9 cellular contexts compared by ENCODE assay signal in the genomic region with DNA sequence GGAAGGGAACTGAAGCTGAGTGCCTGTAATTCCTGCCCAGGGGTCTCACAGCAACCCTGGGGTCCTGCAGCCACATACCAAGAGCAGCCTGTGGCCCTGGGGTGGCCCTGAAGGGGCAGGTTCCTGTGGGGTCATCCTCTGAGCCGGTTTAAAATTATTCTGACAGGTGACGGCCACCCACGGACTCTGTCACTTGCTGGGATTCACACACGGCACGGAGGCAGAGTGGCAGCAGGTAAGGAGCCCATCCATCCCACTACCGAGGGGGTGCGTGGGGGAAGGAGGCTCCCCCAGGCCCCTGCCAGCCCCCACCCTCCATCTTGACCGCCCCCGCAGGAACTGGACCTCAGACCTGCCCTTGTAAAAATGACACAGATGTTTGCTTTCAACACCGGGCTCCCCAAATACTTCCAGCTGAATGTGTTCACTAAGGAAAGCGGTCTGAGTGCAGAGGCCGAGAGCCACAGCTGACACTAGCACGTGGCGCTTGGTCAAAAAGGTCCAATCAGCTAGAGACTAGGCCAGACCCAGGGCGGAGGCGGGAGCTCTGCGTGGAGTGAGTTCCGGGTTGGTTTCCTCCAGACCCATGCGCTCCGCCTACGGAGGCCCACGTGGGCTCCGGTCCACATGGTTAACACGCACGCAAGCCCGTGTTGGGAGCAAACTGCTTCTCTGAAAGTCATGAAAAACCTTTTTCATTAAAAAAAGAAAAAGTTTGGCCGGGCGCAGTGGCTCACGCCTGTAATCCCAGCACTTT. TPM values are rescaled to one million over a fixed set of nuclear protein-coding genes. Genes with fewer than 3 reads are reported as not detected.
DNase-seq lines count a peak whose midpoint lies in the region; ATAC-seq and FAIRE-seq lines count a peak whose summit lies in the region.
"Had no signal": no experiment of that assay in that cellular context is flagged by ENCODE, and none has a peak within 500 bp of the region (broad histone marks: within the 10 kb centered on the region; RNA-seq: fewer than 3 reads in every experiment).

No MANE protein-coding gene starts in this region.

- peak overlapping the region; percentile 76 for H3K27ac Mint-ChIP-seq in activated CD8-positive, alpha-beta memory T cell treated with anti-CD3 and anti-CD28 coated beads, Interleukin-2, amount 10 ng/mL, durations not matched to agents 7 days and 5 days

- peaks cover 31% of the 10 kb centered on the region for H3K36me3 Mint-ChIP-seq in activated CD8-positive, alpha-beta memory T cell treated with anti-CD3 and anti-CD28 coated beads, Interleukin-2, amount 10 ng/mL, durations not matched to agents 7 days and 5 days

- H3K4me3 Mint-ChIP-seq in activated CD8-positive, alpha-beta memory T cell treated with anti-CD3 and anti-CD28 coated beads, Interleukin-2, amount 10 ng/mL, durations not matched to agents 7 days and 5 days = peak overlapping the region; percentile 58

- H3K9me3 ChIP-seq in HUES48 (ENCODE audit: control insufficient read depth, insufficient read depth, low read length) = no peaks in the 10 kb centered on the region

- peaks cover 5% of the 10 kb centered on the region; the same call in 1 of the 2 replicates for H3K4me1 ChIP-seq in HUES48 (ENCODE audit: control insufficient read depth, insufficient read depth, low read length)

- H3K27me3 ChIP-seq in HUES48 (ENCODE audit: control insufficient read depth, insufficient read depth, low read length) = peaks cover 6% of the 10 kb centered on the region; the same call in 1 of the 2 replicates

- no peak overlapping the region for H3K9ac ChIP-seq in HUES48 (ENCODE audit: low read depth, low read length)

- no peak overlapping the region for H3K4me3 ChIP-seq in HUES48 (ENCODE audit: low read depth, low read length)
- H3K4me3 ChIP-seq: cardiac muscle cell had no signal

- peaks cover 21% of the 10 kb centered on the region for H3K36me3 ChIP-seq in HUES48 (ENCODE audit: control insufficient read depth, insufficient read depth, low read length)
- H3K36me3 ChIP-seq: cardiac muscle cell had no signal

- no peak for FAIRE-seq in frontal cortex (lab: Jason Lieb, UNC)

- no peaks in the 10 kb centered on the region for H3K27me3 Mint-ChIP-seq in activated CD8-positive, alpha-beta memory T cell treated with anti-CD3 and anti-CD28 coated beads, Interleukin-2, amount 10 ng/mL, durations not matched to agents 7 days and 5 days

- H3K27ac ChIP-seq in HUES48 (ENCODE audit: low read depth, low read length) = peak overlapping the region; percentile 28
- H3K27ac ChIP-seq: cardiac muscle cell had no signal

- DNase-seq in Ammon's horn (ENCODE audit: low spot score) (peak; percentile 36), frontal cortex (ENCODE audit: low spot score in 2 of 2) (peak; percentile 46 to 76), retina (peak; percentile 48)
- peak; percentile 84 for DNase-seq in activated CD8-positive, alpha-beta memory T cell treated with anti-CD3 and anti-CD28 coated beads, Interleukin-2, amount 10 ng/mL, durations not matched to agents 7 days and 5 days

- H3K9me3 Mint-ChIP-seq in activated CD8-positive, alpha-beta memory T cell treated with anti-CD3 and anti-CD28 coated beads, Interleukin-2, amount 10 ng/mL, durations not matched to agents 7 days and 5 days (ENCODE audit: low read depth) = no peaks in the 10 kb centered on the region

- CTCF ChIA-PET in activated CD8-positive, alpha-beta memory T cell treated with anti-CD3 and anti-CD28 coated beads, Interleukin-2, amount 10 ng/mL, durations not matched to agents 7 days and 5 days (lab: Charles Lee) = no interaction called here

- ATAC-seq in activated CD8-positive, alpha-beta memory T cell treated with anti-CD3 and anti-CD28 coated beads, Interleukin-2, amount 10 ng/mL, durations not matched to agents 7 days and 5 days = peak; percentile 90
- no peak for ATAC-seq in HG03469 (IDR thresholded peaks at IDR 0.05; ENCODE audit: unreplicated experiment)
- no peak for ATAC-seq in GM19395 (IDR thresholded peaks at IDR 0.05; ENCODE audit: unreplicated experiment)
- ATAC-seq in GM21619 (IDR thresholded peaks at IDR 0.05; ENCODE audit: unreplicated experiment) = no peak

- peaks cover 20% of the 10 kb centered on the region for H3K4me1 Mint-ChIP-seq in activated CD8-positive, alpha-beta memory T cell treated with anti-CD3 and anti-CD28 coated beads, Interleukin-2, amount 10 ng/mL, durations not matched to agents 7 days and 5 days

RNA-seq across cellular contexts. Expression of a gene that starts 10.0 kb away (rescaled TPM):
- 1 to 10 TPM; 6.9 to 9.1 TPM for total RNA-seq in activated CD8-positive, alpha-beta memory T cell treated with anti-CD3 and anti-CD28 coated beads, Interleukin-2, amount 10 ng/mL, durations not matched to agents 7 days and 5 days
- total RNA-seq in frontal cortex = 13.0 TPM

RNA-seq across cellular contexts. Expression of a gene that starts 10.8 kb away (rescaled TPM):
- 100 to 1,000 TPM; 134 to 139 TPM for total RNA-seq in activated CD8-positive, alpha-beta memory T cell treated with anti-CD3 and anti-CD28 coated beads, Interleukin-2, amount 10 ng/mL, durations not matched to agents 7 days and 5 days
- total RNA-seq in frontal cortex = 67.7 TPM

RNA-seq across cellular contexts. Expression of a gene that starts 27.5 kb away (rescaled TPM):
- 10 to 100 TPM; 48.4 to 82.1 TPM for total RNA-seq in activated CD8-positive, alpha-beta memory T cell treated with anti-CD3 and anti-CD28 coated beads, Interleukin-2, amount 10 ng/mL, durations not matched to agents 7 days and 5 days
- total RNA-seq in frontal cortex = 3.7 TPM

RNA-seq across cellular contexts. Expression of a gene that starts 27.8 kb away (rescaled TPM):
- 100 to 1,000 TPM in 1 of 2 experiments, 10 to 100 TPM in 1; 89.7 to 104 TPM for total RNA-seq in activated CD8-positive, alpha-beta memory T cell treated with anti-CD3 and anti-CD28 coated beads, Interleukin-2, amount 10 ng/mL, durations not matched to agents 7 days and 5 days
- 15.5 TPM for total RNA-seq in frontal cortex

Comparison
In these comparisons a context has a peak if more than half of its experiments do, and no peak if none do; other contexts are left out.
1. RNA of a gene that starts 27.5 kb away (total RNA-seq): 48.4 to 82.1 TPM in activated CD8-positive, alpha-beta memory T cell treated with anti-CD3 and anti-CD28 coated beads, Interleukin-2, amount 10 ng/mL, durations not matched to agents 7 days and 5 days; 3.7 TPM in frontal cortex (single experiment); every median in the first group is over 10 times any median in the second.
2. Peak in every context shown above with its lines, with median percentiles within 50 percentile points of each other: DNase-seq.